Comparison of ENCODE assay signal across 1 cellular context in genomic region chr1:153680120-153680403, GRCh38.
TF ChIP-seq lines count a peak whose summit lies in the region.

No MANE protein-coding gene starts in this region.

TF ChIP-seq in HepG2, 621 proteins besides CTCF, POLR2A, EP300 and RAD21:
- no peak for TF ChIP-seq RXRB (CRISPR knock-in tag; IDR thresholded peaks at IDR 0.05; ENCODE audit: borderline replicate concordance)
- TF ChIP-seq TAF15 (IDR thresholded peaks at IDR 0.05; ENCODE audit: low read depth, low read length, poor library complexity, severe bottlenecking) = no peak
- TF ChIP-seq ARHGAP35 (CRISPR knock-in tag; IDR thresholded peaks at IDR 0.05; ENCODE audit: borderline replicate concordance) = no peak
- TF ChIP-seq HIC2 (CRISPR knock-in tag; IDR thresholded peaks at IDR 0.05; ENCODE audit: low read depth) = no peak
- no peak for TF ChIP-seq NFE2L2 (IDR thresholded peaks at IDR 0.05; ENCODE audit: low read length)
- TF ChIP-seq RNF219 (CRISPR knock-in tag; IDR thresholded peaks at IDR 0.05) = no peak
- TF ChIP-seq ZNF383 (CRISPR knock-in tag; IDR thresholded peaks at IDR 0.05; ENCODE audit: borderline replicate concordance) = no peak
- TF ChIP-seq NR2F2 (IDR thresholded peaks at IDR 0.05; ENCODE audit: borderline replicate concordance, low read depth) = no peak
- no peak for TF ChIP-seq PLSCR1 (CRISPR knock-in tag; IDR thresholded peaks at IDR 0.05; ENCODE audit: borderline replicate concordance)
